In the genomic region with DNA sequence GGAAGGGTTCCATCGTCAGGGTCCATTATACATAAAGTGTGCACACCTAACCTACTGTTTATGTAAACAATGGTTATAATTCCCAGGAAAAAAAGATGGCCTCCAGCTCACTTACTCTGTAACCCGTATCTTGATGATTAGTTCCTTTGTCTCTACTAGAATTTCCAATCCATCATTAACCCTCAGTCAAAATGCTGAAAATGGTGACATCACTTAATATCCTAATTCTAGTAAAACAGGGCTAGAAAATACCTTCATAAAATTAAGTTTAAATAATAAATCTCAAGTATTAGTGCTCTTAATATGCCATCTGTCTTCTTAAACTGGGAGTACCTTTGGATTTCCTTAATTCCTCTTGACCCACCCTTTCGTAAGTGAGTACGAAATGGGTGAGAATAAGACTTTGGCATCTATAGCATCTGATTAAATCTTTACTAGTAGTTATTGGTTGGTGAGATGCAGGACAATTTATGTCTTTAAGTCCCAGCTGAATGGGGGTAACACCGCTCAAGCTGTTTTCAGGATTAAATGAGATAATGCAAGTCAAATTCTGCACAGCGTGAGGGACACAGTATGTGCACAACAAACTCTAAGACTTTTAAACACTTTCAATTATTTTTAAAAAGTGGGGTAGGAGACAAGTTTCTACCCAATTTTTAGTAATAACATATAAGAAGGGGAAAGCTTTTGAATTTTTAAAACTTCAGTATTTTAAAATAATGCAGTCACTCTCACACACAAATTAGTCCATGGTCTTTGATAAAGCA, we compare ENCODE assay signal across 8 cellular contexts. TPM values are rescaled to one million over a fixed set of nuclear protein-coding genes. Genes with fewer than 3 reads are reported as not detected.
DNase-seq lines count a peak whose midpoint lies in the region; ATAC-seq, FAIRE-seq and TF ChIP-seq lines count a peak whose summit lies in the region.

No MANE protein-coding gene starts in this region.

- H3K4me2 ChIP-seq in A549 = peak overlapping the region; percentile 83

- CTCF ChIA-PET in A549 (lab: Yijun Ruan, JAX) = no interaction called here

- ATAC-seq in A549 = no peak
- ATAC-seq in HG02623 (IDR thresholded peaks at IDR 0.05; ENCODE audit: unreplicated experiment) = no peak
- ATAC-seq in GM21786 (IDR thresholded peaks at IDR 0.05; ENCODE audit: unreplicated experiment) = no peak

- H3K36me3 ChIP-seq in HUES6 (ENCODE audit: control insufficient read depth, insufficient read depth, low read length) (peaks cover 3% of the 10 kb centered on the region; the same call in 1 of the 2 replicates), bronchial epithelial cell (ENCODE audit: control insufficient read depth, insufficient read depth, low read length) (no peaks in the 10 kb centered on the region)

- no peak for TF ChIP-seq RAD21 in A549 (conservative IDR thresholded peaks at IDR 0.05 in 1 of 2, IDR thresholded peaks at IDR 0.05 in 1 of 2)

- peak overlapping the region; percentile 89 for H3K4me3 ChIP-seq in A549
- peak overlapping the region; percentile 93 for H3K4me3 ChIP-seq in HUES6 (ENCODE audit: low read depth, low read length)
- peak overlapping the region; percentile 61 for H3K4me3 ChIP-seq in bronchial epithelial cell (ENCODE audit: low read depth, low read length)
- H3K4me3 ChIP-seq in mononuclear cell (ENCODE audit: low read length) = peak overlapping the region; percentile 61

- H3K27ac ChIP-seq in A549 (peak overlapping the region; percentile 87 to 91), HUES6 (ENCODE audit: low read depth, low read length) (0 out of 2 replicates have a peak overlapping the region, but pooled peaks have one; percentile 89)

- no peak for TF ChIP-seq POLR2A in A549 (IDR thresholded peaks at IDR 0.05; ENCODE audit: low read length)

- peaks cover 5% of the 10 kb centered on the region; the same call in 1 of the 3 replicates for H3K4me1 ChIP-seq in A549
- peaks cover 12% of the 10 kb centered on the region for H3K4me1 ChIP-seq in HUES6 (ENCODE audit: control insufficient read depth, insufficient read depth, low read length)
- peaks cover 6% of the 10 kb centered on the region for H3K4me1 ChIP-seq in mononuclear cell (ENCODE audit: insufficient read depth, low read length)

- FAIRE-seq in A549 (lab: Jason Lieb, UNC) (no peak), bronchial epithelial cell (lab: Jason Lieb, UNC) (no peak)

- 98% methylated on average over 6 of the region's 6 CpGs for WGBS in A549 (ENCODE audit: missing lambda C conversion rate)

- H3K9ac ChIP-seq in HUES6 (ENCODE audit: low read length) = peak overlapping the region; percentile 90

- POLR2A ChIA-PET in A549 (lab: Yijun Ruan, JAX) = interaction anchor here (0.6 to 1.1 kb wide), 2 partner anchors 144 to 155 kb away, joined by 3 to 5 read pairs; a partner anchor contains a TSS

- no peaks in the 10 kb centered on the region for H3K9me3 ChIP-seq in A549
- H3K9me3 ChIP-seq in HUES6 (ENCODE audit: control insufficient read depth, insufficient read depth, low read depth, low read length) = no peaks in the 10 kb centered on the region
- no peaks in the 10 kb centered on the region for H3K9me3 ChIP-seq in mononuclear cell (ENCODE audit: low read depth, low read length)

- TF ChIP-seq CTCF in A549 (IDR thresholded peaks at IDR 0.05) = no peak
- TF ChIP-seq CTCF in bronchial epithelial cell (IDR thresholded peaks at IDR 0.05; ENCODE audit: insufficient read depth, low read length, severe bottlenecking) = no peak

- DNase-seq in A549 (ENCODE audit: low read depth in 1 of 2, low spot score in 1 of 2) = no peak
- DNase-seq in bronchial epithelial cell (ENCODE audit: low read depth) = no peak
- no peak for DNase-seq in stimulated activated CD4-positive, alpha-beta T cell treated with anti-CD3 and anti-CD28 coated beads, Interleukin-4, amount 100 ng/mL, for 24 hours
- no peak for DNase-seq in SIG-M5 treated with dmso at 0.1 percent for 504 hours (lab: John Stamatoyannopoulos, UW; ENCODE audit: unreplicated experiment)

- H3K27me3 ChIP-seq in HUES6 (ENCODE audit: control insufficient read depth, insufficient read depth, low read length) (no peaks in the 10 kb centered on the region), bronchial epithelial cell (ENCODE audit: control insufficient read depth, insufficient read depth, low read length) (no peaks in the 10 kb centered on the region), mononuclear cell (ENCODE audit: insufficient read depth, low read length) (no peaks in the 10 kb centered on the region)

- TF ChIP-seq EP300 in A549 (IDR thresholded peaks at IDR 0.05) = no peak

TF ChIP-seq in A549, 52 proteins besides CTCF, POLR2A, EP300 and RAD21 (continues in another document):
- TF ChIP-seq, protein P1, sequence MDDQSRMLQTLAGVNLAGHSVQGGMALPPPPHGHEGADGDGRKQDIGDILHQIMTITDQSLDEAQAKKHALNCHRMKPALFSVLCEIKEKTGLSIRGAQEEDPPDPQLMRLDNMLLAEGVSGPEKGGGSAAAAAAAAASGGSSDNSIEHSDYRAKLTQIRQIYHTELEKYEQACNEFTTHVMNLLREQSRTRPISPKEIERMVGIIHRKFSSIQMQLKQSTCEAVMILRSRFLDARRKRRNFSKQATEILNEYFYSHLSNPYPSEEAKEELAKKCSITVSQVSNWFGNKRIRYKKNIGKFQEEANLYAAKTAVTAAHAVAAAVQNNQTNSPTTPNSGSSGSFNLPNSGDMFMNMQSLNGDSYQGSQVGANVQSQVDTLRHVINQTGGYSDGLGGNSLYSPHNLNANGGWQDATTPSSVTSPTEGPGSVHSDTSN (IDR thresholded peaks at IDR 0.05) = no peak
- TF ChIP-seq CEBPB (IDR thresholded peaks at IDR 0.05) (no peak), MYC (IDR thresholded peaks at IDR 0.05; ENCODE audit: borderline replicate concordance, low read length) (no peak), RFX5 (IDR thresholded peaks at IDR 0.05) (no peak), EHMT2 (IDR thresholded peaks at IDR 0.05; ENCODE audit: low read depth) (no peak), ZFP36 (IDR thresholded peaks at IDR 0.05; ENCODE audit: borderline replicate concordance, partially characterized antibody) (no peak), HOXB5 (CRISPR knock-in tag; IDR thresholded peaks at IDR 0.05) (no peak), ESRRA (IDR thresholded peaks at IDR 0.05; ENCODE audit: borderline replicate concordance, low read length) (no peak)
- TF ChIP-seq, protein P2, sequence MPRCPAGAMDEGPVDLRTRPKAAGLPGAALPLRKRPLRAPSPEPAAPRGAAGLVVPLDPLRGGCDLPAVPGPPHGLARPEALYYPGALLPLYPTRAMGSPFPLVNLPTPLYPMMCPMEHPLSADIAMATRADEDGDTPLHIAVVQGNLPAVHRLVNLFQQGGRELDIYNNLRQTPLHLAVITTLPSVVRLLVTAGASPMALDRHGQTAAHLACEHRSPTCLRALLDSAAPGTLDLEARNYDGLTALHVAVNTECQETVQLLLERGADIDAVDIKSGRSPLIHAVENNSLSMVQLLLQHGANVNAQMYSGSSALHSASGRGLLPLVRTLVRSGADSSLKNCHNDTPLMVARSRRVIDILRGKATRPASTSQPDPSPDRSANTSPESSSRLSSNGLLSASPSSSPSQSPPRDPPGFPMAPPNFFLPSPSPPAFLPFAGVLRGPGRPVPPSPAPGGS (IDR thresholded peaks at IDR 0.05) = no peak
- TF ChIP-seq, protein P3, sequence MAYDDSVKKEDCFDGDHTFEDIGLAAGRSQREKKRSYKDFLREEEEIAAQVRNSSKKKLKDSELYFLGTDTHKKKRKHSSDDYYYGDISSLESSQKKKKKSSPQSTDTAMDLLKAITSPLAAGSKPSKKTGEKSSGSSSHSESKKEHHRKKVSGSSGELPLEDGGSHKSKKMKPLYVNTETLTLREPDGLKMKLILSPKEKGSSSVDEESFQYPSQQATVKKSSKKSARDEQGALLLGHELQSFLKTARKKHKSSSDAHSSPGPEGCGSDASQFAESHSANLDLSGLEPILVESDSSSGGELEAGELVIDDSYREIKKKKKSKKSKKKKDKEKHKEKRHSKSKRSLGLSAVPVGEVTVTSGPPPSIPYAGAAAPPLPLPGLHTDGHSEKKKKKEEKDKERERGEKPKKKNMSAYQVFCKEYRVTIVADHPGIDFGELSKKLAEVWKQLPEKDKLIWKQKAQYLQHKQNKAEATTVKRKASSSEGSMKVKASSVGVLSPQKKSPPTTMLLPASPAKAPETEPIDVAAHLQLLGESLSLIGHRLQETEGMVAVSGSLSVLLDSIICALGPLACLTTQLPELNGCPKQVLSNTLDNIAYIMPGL (CRISPR knock-in tag; IDR thresholded peaks at IDR 0.05; ENCODE audit: borderline replicate concordance) = no peak
- TF ChIP-seq, protein P4, sequence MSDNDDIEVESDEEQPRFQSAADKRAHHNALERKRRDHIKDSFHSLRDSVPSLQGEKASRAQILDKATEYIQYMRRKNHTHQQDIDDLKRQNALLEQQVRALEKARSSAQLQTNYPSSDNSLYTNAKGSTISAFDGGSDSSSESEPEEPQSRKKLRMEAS (IDR thresholded peaks at IDR 0.05) = no peak

RNA-seq across cellular contexts. Expression of a gene that starts 1.6 kb away (rescaled TPM):
- polyA plus RNA-seq in A549 (2011; rRNA removed) = 62.8 and 102 TPM in 2 replicates
- 38.5 and 52.9 TPM in 2 replicates for polyA plus RNA-seq in A549 (2012; cell fraction: cytosol; rRNA removed)
- polyA plus RNA-seq in A549 (2012; cell fraction: nucleus; rRNA removed) = 8.3 and 10.4 TPM in 2 replicates
- polyA plus RNA-seq in A549 (2017; fragmentation: RNase III; extraction: RNeasy Plus Mini Kit Qiagen cat#74134 plus additional on column Dnase treatment) = 93.1 to 96.3 TPM (median 94.2 TPM) in 3 replicates
- 5.7 and 5.9 TPM in 2 replicates for polyA minus RNA-seq in A549 (2011; rRNA and poly(A)+ RNA removed)
- total RNA-seq in bronchial epithelial cell = 14.2 and 41.5 TPM in 2 replicates
- total RNA-seq in mononuclear cell = 26.4 TPM
